8 cellular contexts compared by ENCODE assay signal in genomic region chr20:32407131-32407760, GRCh38. TPM values are rescaled to one million over a fixed set of nuclear protein-coding genes. Genes with fewer than 3 reads are reported as not detected.
DNase-seq lines count a peak whose midpoint lies in the region.

No MANE protein-coding gene starts in this region.

- DNase-seq in Jurkat, Clone E6-1 (ENCODE audit: low read depth, low spot score): peak; percentile 85
- DNase-seq in activated CD4-positive, alpha-beta T cell treated with anti-CD3 and anti-CD28 coated beads for 24 hours (ENCODE audit: low read depth in 2 of 2): peak; percentile 36 to 44
- DNase-seq in activated CD8-positive, alpha-beta memory T cell treated with anti-CD3 and anti-CD28 coated beads, Interleukin-2, amount 50 U/mL, for 1 hour (ENCODE audit: extremely low read depth): peak; percentile 57
- peak; percentile 39 for DNase-seq in activated effector memory CD4-positive, alpha-beta T cell treated with Interleukin-2 at 50 U/mL for 16 hours
- peak; percentile 3 for DNase-seq in dedifferentiated amniotic fluid mesenchymal stem cell (ENCODE audit: extremely low spot score)
- peak; percentile 28 to 62 (median 49) for DNase-seq in stimulated activated CD4-positive, alpha-beta T cell treated with anti-CD3 and anti-CD28 coated beads, Interleukin-12 subunit alpha, Interleukin-12 subunit beta, amount 100 ng/mL, for 48 hours (ENCODE audit: low read depth in 2 of 3, low spot score in 1 of 3)
- DNase-seq in stimulated activated CD8-positive, alpha-beta memory T cell treated with anti-CD3 and anti-CD28 coated beads, Interleukin-12 subunit alpha, Interleukin-12 subunit beta, amount 100 ng/mL, for 1 hour (ENCODE audit: low read depth): peak; percentile 36
- DNase-seq in stimulated activated naive CD4-positive, alpha-beta T cell treated with Interleukin-2 at 50 U/mL for 16 hours (lab: John Stamatoyannopoulos, UW): peak; percentile 45

- peak overlapping the region; percentile 5; the same call in 1 of the 2 replicates for H3K4me3 ChIP-seq in Jurkat, Clone E6-1 (ENCODE audit: low read length)

RNA-seq across cellular contexts. Expression of gene ASXL1, which starts 49.1 kb away (rescaled TPM):
- polyA plus RNA-seq in Jurkat, Clone E6-1 (2012; ENCODE audit: insufficient read depth, insufficient read length): 71.0 TPM

Comparison
In these comparisons a context has a peak if more than half of its experiments do, and no peak if none do; other contexts are left out.
1. Peak in every context shown above with its lines: DNase-seq and H3K4me3 ChIP-seq.
2. DNase-seq: peak in every context shown above with its lines; median percentile 85 in Jurkat, Clone E6-1; 57 in activated CD8-positive, alpha-beta memory T cell treated with anti-CD3 and anti-CD28 coated beads, Interleukin-2, amount 50 U/mL, for 1 hour; 49 in stimulated activated CD4-positive, alpha-beta T cell treated with anti-CD3 and anti-CD28 coated beads, Interleukin-12 subunit alpha, Interleukin-12 subunit beta, amount 100 ng/mL, for 48 hours; 45 in stimulated activated naive CD4-positive, alpha-beta T cell treated with Interleukin-2 at 50 U/mL for 16 hours; 40 in activated CD4-positive, alpha-beta T cell treated with anti-CD3 and anti-CD28 coated beads for 24 hours; 39 in activated effector memory CD4-positive, alpha-beta T cell treated with Interleukin-2 at 50 U/mL for 16 hours; 36 in stimulated activated CD8-positive, alpha-beta memory T cell treated with anti-CD3 and anti-CD28 coated beads, Interleukin-12 subunit alpha, Interleukin-12 subunit beta, amount 100 ng/mL, for 1 hour; 3 in dedifferentiated amniotic fluid mesenchymal stem cell.